Comparison of ENCODE assay signal across 1 cellular context in genomic region chr2:224608104-224608503, GRCh38.
TF ChIP-seq lines count a peak whose summit lies in the region.

No MANE protein-coding gene starts in this region.

TF ChIP-seq in HepG2, 621 proteins besides CTCF, POLR2A, EP300 and RAD21:
- TF ChIP-seq FOXP1 (IDR thresholded peaks at IDR 0.05) (no peak), FOXP1 (CRISPR knock-in tag; IDR thresholded peaks at IDR 0.05) (no peak), FOXA1 (IDR thresholded peaks at IDR 0.05) (no peak), FOXA1 (CRISPR knock-in tag; IDR thresholded peaks at IDR 0.05) (0 out of 2 replicates have a peak, but pooled peaks have one; percentile 11)
